ENCODE assay signal across 20 cellular contexts in the genomic region with DNA sequence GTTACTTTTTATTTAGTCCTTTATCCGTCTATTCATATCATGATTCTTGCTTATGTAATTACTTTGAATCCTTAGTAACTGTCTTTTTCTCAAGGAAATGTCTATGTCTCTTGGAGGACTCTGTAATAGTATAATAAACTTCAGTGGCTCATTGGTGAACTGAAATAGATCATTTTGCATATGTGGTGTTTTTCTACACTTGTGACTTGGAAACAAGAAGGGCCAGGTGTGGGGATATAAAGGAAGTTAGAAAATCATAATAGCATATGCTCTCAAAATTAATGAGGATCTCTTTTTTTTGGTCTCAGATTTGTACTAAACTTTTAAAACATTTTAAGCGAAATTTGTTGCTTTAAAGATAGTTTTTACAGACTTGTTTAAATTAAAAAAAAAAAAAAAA.
DNase-seq lines count a peak whose midpoint lies in the region; ATAC-seq and TF ChIP-seq lines count a peak whose summit lies in the region.
"Had no signal": no experiment of that assay in that cellular context is flagged by ENCODE, and none has a peak within 500 bp of the region (broad histone marks: within the 10 kb centered on the region; RNA-seq: fewer than 3 reads in every experiment).

No MANE protein-coding gene starts in this region.

- H3K9me3 ChIP-seq in DOHH2 (ENCODE audit: control insufficient read depth, insufficient read depth, low read length) (no peaks in the 10 kb centered on the region), OCI-LY7 (ENCODE audit: low read length) (no peaks in the 10 kb centered on the region), sigmoid colon (no peaks in the 10 kb centered on the region), MM.1S (replicated peaks; ENCODE audit: insufficient read depth, low read length) (no peaks in the 10 kb centered on the region)
- H3K9me3 ChIP-seq: BE2C, BLaER1 had no signal

- no peak for TF ChIP-seq EP300 in sigmoid colon (IDR thresholded peaks at IDR 0.05)

- no peak for TF ChIP-seq CTCF in DOHH2 (IDR thresholded peaks at IDR 0.05; ENCODE audit: low read depth, low read length, poor library complexity, severe bottlenecking)
- TF ChIP-seq CTCF in OCI-LY7 (conservative IDR thresholded peaks at IDR 0.05; ENCODE audit: low read length), result no peak
- TF ChIP-seq CTCF in sigmoid colon (IDR thresholded peaks at IDR 0.05), result no peak
- no peak for TF ChIP-seq CTCF in MM.1S (IDR thresholded peaks at IDR 0.05; ENCODE audit: low read length)

- H4K20me1 ChIP-seq in DOHH2 (ENCODE audit: control insufficient read depth, insufficient read depth, low read depth, low read length) (no peaks in the 10 kb centered on the region), OCI-LY7 (ENCODE audit: insufficient read depth, low read length) (no peaks in the 10 kb centered on the region), MM.1S (ENCODE audit: insufficient read depth, low read length) (no peaks in the 10 kb centered on the region)
- H4K20me1 ChIP-seq: BLaER1 had no signal

- H3K56ac ChIP-seq in mesendoderm (ENCODE audit: low read length), result no peak overlapping the region

- peak; percentile 78 for DNase-seq in NAMALWA (ENCODE audit: low spot score)
- peak; percentile 69 for DNase-seq in OCI-LY7 (ENCODE audit: low spot score)
- DNase-seq in sigmoid colon, result no peak
- DNase-seq in mesendoderm, result no peak
- DNase-seq in MM.1S, result no peak
- DNase-seq: 8988T; ACHN; BE2C; C1 segment of cervical spinal cord; CD4-positive, alpha-beta memory T cell; CD4-positive, CD25-positive, alpha-beta regulatory T cell; CD8-positive, alpha-beta memory T cell; COR-L47; DMS79 treated with DMSO at 0.1 percent for 48 hours; EL; GDM1 had no signal

- peaks cover 13% of the 10 kb centered on the region for H3F3A ChIP-seq in DOHH2 (ENCODE audit: control insufficient read depth, insufficient read depth)
- H3F3A ChIP-seq in MM.1S (ENCODE audit: insufficient read depth, low read length), result no peaks in the 10 kb centered on the region

- CTCF ChIA-PET in OCI-LY7 (lab: Charles Lee; ENCODE audit: unreplicated experiment), result no interaction called here

- TF ChIP-seq POLR2A in sigmoid colon (IDR thresholded peaks at IDR 0.05), result no peak

- H3K4me1 ChIP-seq in DOHH2 (ENCODE audit: control insufficient read depth, low read length) (peaks cover 79% of the 10 kb centered on the region), OCI-LY7 (ENCODE audit: insufficient read depth, low read length, poor library complexity, severe bottlenecking) (peaks cover 62% of the 10 kb centered on the region), sigmoid colon (no peaks in the 10 kb centered on the region), mesendoderm (ENCODE audit: control insufficient read depth, low read depth, low read length) (no peaks in the 10 kb centered on the region), MM.1S (ENCODE audit: low read length) (no peaks in the 10 kb centered on the region)
- H3K4me1 ChIP-seq: BE2C, BLaER1 had no signal

- peak overlapping the region; percentile 56 for H3K4me3 ChIP-seq in DOHH2 (ENCODE audit: low read length)
- peak overlapping the region; percentile 38 for H3K4me3 ChIP-seq in OCI-LY7 (ENCODE audit: low read depth, low read length, poor library complexity, severe bottlenecking)
- H3K4me3 ChIP-seq in sigmoid colon, result no peak overlapping the region
- H3K4me3 ChIP-seq in mesendoderm (ENCODE audit: low read length), result no peak overlapping the region
- no peak overlapping the region for H3K4me3 ChIP-seq in MM.1S (ENCODE audit: low read length)
- H3K4me3 ChIP-seq: BLaER1, GM12878 had no signal

- intact Hi-C loops in OCI-LY7 (cut with micrococcal nuclease; ENCODE audit: unreplicated experiment) (no loop called here), sigmoid colon (cut with DNase I) (no loop called here)

- POLR2A ChIA-PET in OCI-LY7 (lab: Charles Lee), result no interaction called here

- H3K9ac ChIP-seq in mesendoderm (ENCODE audit: low read length), result no peak overlapping the region
- no peak overlapping the region for H3K9ac ChIP-seq in MM.1S (ENCODE audit: low read length)
- H3K9ac ChIP-seq: BLaER1 had no signal

- no peak overlapping the region for H3K4ac ChIP-seq in mesendoderm (ENCODE audit: low read depth, low read length)

- no peak overlapping the region for H2BK15ac ChIP-seq in mesendoderm (replicated peaks; ENCODE audit: low read depth)

- H3K9me2 ChIP-seq in DOHH2 (replicated peaks; ENCODE audit: control insufficient read depth, low read length) (no peaks in the 10 kb centered on the region), OCI-LY7 (ENCODE audit: insufficient read depth, low read length) (no peaks in the 10 kb centered on the region), MM.1S (replicated peaks; ENCODE audit: insufficient read depth, low read length) (no peaks in the 10 kb centered on the region)

- no peak overlapping the region for H4K5ac ChIP-seq in mesendoderm (ENCODE audit: low read length)

- H3K36me3 ChIP-seq in DOHH2 (ENCODE audit: control insufficient read depth, low read length) (peaks cover 13% of the 10 kb centered on the region), OCI-LY7 (ENCODE audit: insufficient read depth, low read length) (no peaks in the 10 kb centered on the region), sigmoid colon (no peaks in the 10 kb centered on the region), mesendoderm (ENCODE audit: control insufficient read depth, insufficient read depth, low read length) (no peaks in the 10 kb centered on the region), MM.1S (replicated peaks; ENCODE audit: insufficient read depth, low read length) (no peaks in the 10 kb centered on the region)
- H3K36me3 ChIP-seq: BE2C, BLaER1 had no signal

- peak overlapping the region; percentile 56 for H3K4me2 ChIP-seq in DOHH2 (ENCODE audit: low read length)
- peak overlapping the region; percentile 64 for H3K4me2 ChIP-seq in OCI-LY7 (ENCODE audit: low read length)
- no peak overlapping the region for H3K4me2 ChIP-seq in mesendoderm (ENCODE audit: low read length)
- H3K4me2 ChIP-seq in MM.1S (ENCODE audit: low read depth, low read length), result no peak overlapping the region
- H3K4me2 ChIP-seq: BLaER1 had no signal

- H2BK120ac ChIP-seq in mesendoderm (ENCODE audit: low read depth, low read length), result no peak overlapping the region

- ATAC-seq in HG02798 (IDR thresholded peaks at IDR 0.05; ENCODE audit: poor library complexity, unreplicated experiment), result no peak
- ATAC-seq: GM12878 had no signal

- no peak overlapping the region for H2BK5ac ChIP-seq in mesendoderm (ENCODE audit: low read length)

- H3K79me2 ChIP-seq in DOHH2 (ENCODE audit: control insufficient read depth, low read length) (no peaks in the 10 kb centered on the region), OCI-LY7 (ENCODE audit: insufficient read depth, low read depth, low read length) (no peaks in the 10 kb centered on the region), mesendoderm (ENCODE audit: control insufficient read depth, insufficient read depth, low read length) (no peaks in the 10 kb centered on the region), MM.1S (ENCODE audit: low read length) (no peaks in the 10 kb centered on the region)

- no peak overlapping the region for H3K18ac ChIP-seq in mesendoderm (ENCODE audit: low read length)

- no peak overlapping the region for H2AK5ac ChIP-seq in mesendoderm (ENCODE audit: low read length)

- BruUV-seq in OCI-LY7 (replicated peaks; lab: Mats Ljungman, UMichigan), result no TSS peak

- no peak overlapping the region for H3K23ac ChIP-seq in mesendoderm (ENCODE audit: low read length)

- H3K79me1 ChIP-seq in mesendoderm (ENCODE audit: low read length), result no peaks in the 10 kb centered on the region

- no peak overlapping the region for H4K8ac ChIP-seq in mesendoderm (ENCODE audit: low read depth, low read length)

- H3K27ac ChIP-seq in DOHH2 (ENCODE audit: low read depth, low read length) (peak overlapping the region; percentile 92), OCI-LY7 (ENCODE audit: low read depth, low read length, poor library complexity, severe bottlenecking) (peak overlapping the region; percentile 88), sigmoid colon (no peak overlapping the region), mesendoderm (ENCODE audit: low read depth, low read length) (no peak overlapping the region), MM.1S (ENCODE audit: low read length) (no peak overlapping the region)
- H3K27ac ChIP-seq: BLaER1 had no signal

- WGBS in sigmoid colon, 2 donors, result 61 to 77% methylated on average over 2 of the region's 2 CpGs
- no CpG with 5 or more reads among the region's 2 CpGs for WGBS in mesendoderm (ENCODE audit: extremely low coverage, insufficient coverage, low lambda C conversion rate)

- H3K27me3 ChIP-seq in DOHH2 (ENCODE audit: control insufficient read depth, low read length) (no peaks in the 10 kb centered on the region), sigmoid colon (no peaks in the 10 kb centered on the region), mesendoderm (ENCODE audit: insufficient read depth, low read length, poor library complexity) (no peaks in the 10 kb centered on the region), MM.1S (replicated peaks; ENCODE audit: insufficient read depth, low read length) (no peaks in the 10 kb centered on the region)
- H3K27me3 ChIP-seq: BE2C, BLaER1 had no signal

- H2AFZ ChIP-seq in OCI-LY7 (ENCODE audit: low read length), result peak overlapping the region; percentile 81
- no peak overlapping the region for H2AFZ ChIP-seq in MM.1S (ENCODE audit: low read length)

Comparison
In these comparisons a context has a peak if more than half of its experiments do, and no peak if none do; other contexts are left out.
1. H3K27ac ChIP-seq: peak in DOHH2 (single experiment) and OCI-LY7 (single experiment); none in sigmoid colon (0 of 4), mesendoderm (single experiment) and MM.1S (single experiment).
2. H3K4me2 ChIP-seq: peak in DOHH2 (single experiment) and OCI-LY7 (single experiment); none in mesendoderm (single experiment) and MM.1S (single experiment).
3. H3K4me3 ChIP-seq: peak in DOHH2 (single experiment) and OCI-LY7 (single experiment); none in sigmoid colon (0 of 4), mesendoderm (single experiment) and MM.1S (single experiment).
4. DNase-seq: peak in NAMALWA (single experiment) and OCI-LY7 (single experiment); none in sigmoid colon (single experiment), mesendoderm (single experiment) and MM.1S (single experiment).